ENCODE assay signal across 21 cellular contexts in genomic region chr2:43509886-43510285, GRCh38.
"Had no signal": no experiment of that assay in that cellular context is flagged by ENCODE, and none has a peak within 500 bp of the region (broad histone marks: within the 10 kb centered on the region; RNA-seq: fewer than 3 reads in every experiment).

No MANE protein-coding gene starts in this region.

- H3K36me3 ChIP-seq: uterus had no signal

- H3K27ac Mint-ChIP-seq: activated naive CD4-positive, alpha-beta T cell treated with anti-CD3 and anti-CD28 coated beads, Interleukin-2, amount 10 ng/mL, durations not matched to agents 7 days and 5 days; progenitor cell of endocrine pancreas had no signal

- H3K4me3 Mint-ChIP-seq: activated naive CD4-positive, alpha-beta T cell treated with anti-CD3 and anti-CD28 coated beads, Interleukin-2, amount 10 ng/mL, durations not matched to agents 7 days and 5 days; neural crest cell had no signal

- H3K9me3 Mint-ChIP-seq: activated naive CD4-positive, alpha-beta T cell treated with anti-CD3 and anti-CD28 coated beads, Interleukin-2, amount 10 ng/mL, durations not matched to agents 7 days and 5 days; neural crest cell had no signal

- ATAC-seq: esophagus mucosa, gastrocnemius medialis had no signal

- H3K27me3 ChIP-seq: ascending aorta, gastrocnemius medialis, suprapubic skin, transverse colon, uterus had no signal

- H3K4me3 ChIP-seq: ascending aorta, gastrocnemius medialis, left ventricle myocardium inferior, suprapubic skin, transverse colon, uterus had no signal

- H3K27me3 Mint-ChIP-seq: activated naive CD4-positive, alpha-beta T cell treated with anti-CD3 and anti-CD28 coated beads, Interleukin-2, amount 10 ng/mL, durations not matched to agents 7 days and 5 days; progenitor cell of endocrine pancreas had no signal

- DNase-seq: activated CD4-positive, alpha-beta T cell treated with anti-CD3 and anti-CD28 coated beads, Interleukin-2, amount 50 U/mL, for 1 hour; activated effector memory CD4-positive, alpha-beta T cell treated with Interleukin-2 at 50 U/mL for 16 hours; activated naive CD4-positive, alpha-beta T cell treated with anti-CD3 and anti-CD28 coated beads, Interleukin-2, amount 10 ng/mL, durations not matched to agents 7 days and 5 days; activated T-cell treated with anti-CD3 and anti-CD28 coated beads for 4 hours; cerebellar nuclear complex; cortex of kidney; gastrocnemius medialis; head of caudate nucleus; kidney glomerular epithelial cell; left ventricle myocardium inferior; mammary epithelial cell; stimulated activated CD8-positive, alpha-beta memory T cell treated with anti-CD3 and anti-CD28 coated beads, Interleukin-4, amount 100 ng/mL, for 48 hours; stimulated activated naive CD4-positive, alpha-beta T cell treated with Interleukin-2 at 50 U/mL for 16 hours; T-helper 9 cell; transverse colon; uterus had no signal

- H3K9me3 ChIP-seq: ascending aorta, gastrocnemius medialis, left ventricle myocardium inferior, suprapubic skin, transverse colon, uterus had no signal

- H3K4me1 ChIP-seq: uterus had no signal

- H3K4me1 Mint-ChIP-seq: neural crest cell had no signal

- H3K27ac ChIP-seq: ascending aorta, gastrocnemius medialis, left ventricle myocardium inferior, suprapubic skin, transverse colon, uterus had no signal
